8 cellular contexts compared by ENCODE assay signal in genomic region chr16:18560416-18561220, GRCh38. TPM values are rescaled to one million over a fixed set of nuclear protein-coding genes. Genes with fewer than 3 reads are reported as not detected.
DNase-seq lines count a peak whose midpoint lies in the region; ATAC-seq and TF ChIP-seq lines count a peak whose summit lies in the region.
"Not testable (repeated sequence)": the region's sequence is repeated elsewhere in the genome, so short reads cannot be mapped to it uniquely, and the experiment has no call there.

No MANE protein-coding gene starts in this region.

- not testable (repeated sequence) for DNase-seq in AG09309 (ENCODE audit: low read depth); H9; Peyer's patch; activated T-helper 1 cell treated with anti-CD3 and anti-CD28 coated beads, Interleukin-12 subunit alpha, Interleukin-12 subunit beta, Interleukin-2, Interleukin-4 antibody, amounts not matched to agents 30 ng/mL and 10 ng/mL and 1 ng/mL, durations not matched to agents 14 hours and 24 hours and 36 hours (ENCODE audit: low spot score); chondrocyte (ENCODE audit: low spot score); left ventricle myocardium inferior; naive thymus-derived CD4-positive, alpha-beta T cell
- DNase-seq in stimulated activated CD8-positive, alpha-beta memory T cell treated with anti-CD3 and anti-CD28 coated beads, Interleukin-4, amount 100 ng/mL, for 48 hours = peak; percentile 34

- not testable (repeated sequence) for H2BK15ac ChIP-seq in H9 (ENCODE audit: low read depth, low read length)

- CTCF ChIA-PET in naive thymus-derived CD4-positive, alpha-beta T cell (lab: Charles Lee) = not testable (repeated sequence)

- not testable (repeated sequence) for H3K36me3 ChIP-seq in Peyer's patch; left ventricle myocardium inferior; naive thymus-derived CD4-positive, alpha-beta T cell (ENCODE audit: control insufficient read depth in 2 of 3, insufficient read depth in 3 of 3, low read length in 3 of 3)

- H4K20me1 ChIP-seq in H9 (ENCODE audit: control insufficient read depth, insufficient read depth, insufficient read length) = not testable (repeated sequence)

- H3K4me3 Mint-ChIP-seq in H9 (peak overlapping the region; percentile 48 to 70), chondrocyte (ENCODE audit: unreplicated experiment) (peak overlapping the region; percentile 65)
- peak overlapping the region; percentile 79 for H3K4me3 Mint-ChIP-seq in activated T-helper 1 cell treated with anti-CD3 and anti-CD28 coated beads, Interleukin-12 subunit alpha, Interleukin-12 subunit beta, Interleukin-2, Interleukin-4 antibody, amounts not matched to agents 30 ng/mL and 10 ng/mL and 1 ng/mL, durations not matched to agents 14 hours and 24 hours and 36 hours
- H3K4me3 Mint-ChIP-seq in naive thymus-derived CD4-positive, alpha-beta T cell = peak overlapping the region in 9 of 10 donors; percentile 13 to 77 (median 37)

- not testable (repeated sequence) for H3K23me2 ChIP-seq in H9 (ENCODE audit: insufficient read length, low read depth, low read length, poor library complexity, severe bottlenecking)

- H3K9me3 ChIP-seq in H9 (ENCODE audit: control insufficient read depth, low read depth, low read length); Peyer's patch; left ventricle myocardium inferior (replicated peaks); naive thymus-derived CD4-positive, alpha-beta T cell (ENCODE audit: control insufficient read depth in 2 of 3, low read length in 3 of 3): not testable (repeated sequence)

- intact Hi-C loops in activated T-helper 1 cell treated with anti-CD3 and anti-CD28 coated beads, Interleukin-12 subunit alpha, Interleukin-12 subunit beta, Interleukin-2, Interleukin-4 antibody, amounts not matched to agents 30 ng/mL and 10 ng/mL and 1 ng/mL, durations not matched to agents 14 hours and 24 hours and 36 hours (cut with micrococcal nuclease); left ventricle myocardium inferior (cut with micrococcal nuclease); naive thymus-derived CD4-positive, alpha-beta T cell (cut with micrococcal nuclease): not testable (repeated sequence)

- not testable (repeated sequence) for H3K23ac ChIP-seq in H9 (ENCODE audit: insufficient read length, low read depth, low read length)

- H2BK20ac ChIP-seq in H9 (ENCODE audit: low read depth, low read length, poor library complexity, severe bottlenecking) = not testable (repeated sequence)

- H4K8ac ChIP-seq in H9 (replicated peaks; ENCODE audit: insufficient read length, low read depth, low read length) = not testable (repeated sequence)

- not testable (repeated sequence) for TF ChIP-seq CTCF in AG09309 (IDR thresholded peaks at IDR 0.05; ENCODE audit: control insufficient read depth, insufficient read depth, low read depth, low read length, missing control alignments); H9 (conservative IDR thresholded peaks at IDR 0.05); Peyer's patch (IDR thresholded peaks at IDR 0.05); chondrocyte (IDR thresholded peaks at IDR 0.05); left ventricle myocardium inferior (IDR thresholded peaks at IDR 0.05; ENCODE audit: borderline replicate concordance)

- H2BK120ac ChIP-seq in H9 (ENCODE audit: low read depth, low read length, poor library complexity, severe bottlenecking) = not testable (repeated sequence)

- POLR2A ChIA-PET in naive thymus-derived CD4-positive, alpha-beta T cell (lab: Charles Lee) = not testable (repeated sequence)

- not testable (repeated sequence) for H2AK5ac ChIP-seq in H9 (ENCODE audit: insufficient read length, low read length)

- H3K27me3 Mint-ChIP-seq in H9 (ENCODE audit: low read depth); activated T-helper 1 cell treated with anti-CD3 and anti-CD28 coated beads, Interleukin-12 subunit alpha, Interleukin-12 subunit beta, Interleukin-2, Interleukin-4 antibody, amounts not matched to agents 30 ng/mL and 10 ng/mL and 1 ng/mL, durations not matched to agents 14 hours and 24 hours and 36 hours (ENCODE audit: insufficient read depth); chondrocyte (ENCODE audit: low read depth); naive thymus-derived CD4-positive, alpha-beta T cell: not testable (repeated sequence)

- H3K56ac ChIP-seq in H9 (ENCODE audit: insufficient read length, low read depth, low read length) = not testable (repeated sequence)

- H3K79me1 ChIP-seq in H9 (ENCODE audit: insufficient read depth, low read depth, low read length, poor library complexity, severe bottlenecking) = not testable (repeated sequence)

- no CpG with 5 or more reads among the region's 16 CpGs for WGBS in H9 (ENCODE audit: extremely low coverage, insufficient read length, low lambda C conversion rate)

- H3K4ac ChIP-seq in H9 (ENCODE audit: low read depth, low read length) = not testable (repeated sequence)

- H3K27ac Mint-ChIP-seq in H9; activated T-helper 1 cell treated with anti-CD3 and anti-CD28 coated beads, Interleukin-12 subunit alpha, Interleukin-12 subunit beta, Interleukin-2, Interleukin-4 antibody, amounts not matched to agents 30 ng/mL and 10 ng/mL and 1 ng/mL, durations not matched to agents 14 hours and 24 hours and 36 hours: not testable (repeated sequence)
- peak overlapping the region; percentile 5 for H3K27ac Mint-ChIP-seq in chondrocyte (ENCODE audit: unreplicated experiment)
- peak overlapping the region in 1 of 9 donors; percentile 58 for H3K27ac Mint-ChIP-seq in naive thymus-derived CD4-positive, alpha-beta T cell

- not testable (repeated sequence) for H3K36me3 Mint-ChIP-seq in H9 (ENCODE audit: insufficient read depth in 1 of 3, low read depth in 3 of 3); activated T-helper 1 cell treated with anti-CD3 and anti-CD28 coated beads, Interleukin-12 subunit alpha, Interleukin-12 subunit beta, Interleukin-2, Interleukin-4 antibody, amounts not matched to agents 30 ng/mL and 10 ng/mL and 1 ng/mL, durations not matched to agents 14 hours and 24 hours and 36 hours (ENCODE audit: low read depth); chondrocyte (ENCODE audit: low read depth); naive thymus-derived CD4-positive, alpha-beta T cell

- not testable (repeated sequence) for H3K18ac ChIP-seq in H9 (ENCODE audit: insufficient read length, low read depth, low read length)

- not testable (repeated sequence) for H4K5ac ChIP-seq in H9 (ENCODE audit: insufficient read length, low read depth, low read length)

- H3K79me2 ChIP-seq in H9 (ENCODE audit: insufficient read depth, low read length) = not testable (repeated sequence)

- H3K4me1 ChIP-seq in H9 (ENCODE audit: insufficient read depth, low read length); Peyer's patch; left ventricle myocardium inferior; naive thymus-derived CD4-positive, alpha-beta T cell (ENCODE audit: control insufficient read depth in 2 of 2, insufficient read depth in 2 of 2, low read length in 2 of 2): not testable (repeated sequence)

- not testable (repeated sequence) for H3K27ac ChIP-seq in H9 (ENCODE audit: insufficient read length, low read depth, low read length); Peyer's patch; naive thymus-derived CD4-positive, alpha-beta T cell (ENCODE audit: low read depth, low read length)
- peak overlapping the region; percentile 33 for H3K27ac ChIP-seq in left ventricle myocardium inferior (replicated peaks)

- not testable (repeated sequence) for H2AFZ ChIP-seq in H9 (ENCODE audit: low read length)

- not testable (repeated sequence) for H3K14ac ChIP-seq in H9 (ENCODE audit: insufficient read depth, low read length)

- H3K9me3 Mint-ChIP-seq in H9; activated T-helper 1 cell treated with anti-CD3 and anti-CD28 coated beads, Interleukin-12 subunit alpha, Interleukin-12 subunit beta, Interleukin-2, Interleukin-4 antibody, amounts not matched to agents 30 ng/mL and 10 ng/mL and 1 ng/mL, durations not matched to agents 14 hours and 24 hours and 36 hours; chondrocyte (ENCODE audit: low read depth); naive thymus-derived CD4-positive, alpha-beta T cell: not testable (repeated sequence)

- not testable (repeated sequence) for H3K9ac ChIP-seq in H9 (ENCODE audit: extremely low read depth, insufficient read length, low read length)

- peak overlapping the region; percentile 44 for H3K4me3 ChIP-seq in AG09309 (ENCODE audit: control insufficient read depth, low read depth, low read length)
- H3K4me3 ChIP-seq in Peyer's patch = peak overlapping the region in 3 of 4 donors; percentile 64 to 68 (median 68)
- H3K4me3 ChIP-seq in left ventricle myocardium inferior = peak overlapping the region; percentile 70
- not testable (repeated sequence) for H3K4me3 ChIP-seq in naive thymus-derived CD4-positive, alpha-beta T cell (ENCODE audit: low read length)

- H4K91ac ChIP-seq in H9 (ENCODE audit: insufficient read length, low read depth, low read length) = not testable (repeated sequence)

- not testable (repeated sequence) for H2BK12ac ChIP-seq in H9 (ENCODE audit: insufficient read length, low read depth, low read length)

- not testable (repeated sequence) for H3K27me3 ChIP-seq in H9 (ENCODE audit: insufficient read depth, low read length); Peyer's patch; left ventricle myocardium inferior (ENCODE audit: low read depth); naive thymus-derived CD4-positive, alpha-beta T cell (ENCODE audit: control insufficient read depth in 2 of 2, insufficient read depth in 2 of 2, low read length in 2 of 2)

- not testable (repeated sequence) for ATAC-seq in naive thymus-derived CD4-positive, alpha-beta T cell

- H2BK5ac ChIP-seq in H9 (ENCODE audit: insufficient read length, low read length) = not testable (repeated sequence)

- not testable (repeated sequence) for H3T11ph ChIP-seq in H9 (ENCODE audit: low read length)

- not testable (repeated sequence) for H3K4me1 Mint-ChIP-seq in H9; chondrocyte (ENCODE audit: low read depth)
- peaks cover 15% of the 10 kb centered on the region for H3K4me1 Mint-ChIP-seq in activated T-helper 1 cell treated with anti-CD3 and anti-CD28 coated beads, Interleukin-12 subunit alpha, Interleukin-12 subunit beta, Interleukin-2, Interleukin-4 antibody, amounts not matched to agents 30 ng/mL and 10 ng/mL and 1 ng/mL, durations not matched to agents 14 hours and 24 hours and 36 hours (ENCODE audit: low read depth)
- peaks cover 0 to 19% (median 14%) of the 10 kb centered on the region in 7 donors for H3K4me1 Mint-ChIP-seq in naive thymus-derived CD4-positive, alpha-beta T cell

- TF ChIP-seq POLR2A in Peyer's patch (IDR thresholded peaks at IDR 0.05) = not testable (repeated sequence)

- not testable (repeated sequence) for H3K4me2 ChIP-seq in H9 (ENCODE audit: insufficient read depth, insufficient read length, low read length)

RNA-seq across cellular contexts. Expression of gene NOMO2, which starts 1.3 kb away (rescaled TPM):
- 81.2 and 100 TPM in 2 replicates for total RNA-seq in H9 (2021)
- 10 to 100 TPM; 32.2 to 92.5 (median 63.7) TPM for total RNA-seq in Peyer's patch
- total RNA-seq in activated T-helper 1 cell treated with anti-CD3 and anti-CD28 coated beads, Interleukin-12 subunit alpha, Interleukin-12 subunit beta, Interleukin-2, Interleukin-4 antibody, amounts not matched to agents 30 ng/mL and 10 ng/mL and 1 ng/mL, durations not matched to agents 14 hours and 24 hours and 36 hours = 111 and 121 TPM in 2 replicates
- total RNA-seq in chondrocyte = 182 to 204 TPM (median 183 TPM) in 3 replicates
- 205 TPM for total RNA-seq in left ventricle myocardium inferior
- 10 to 100 TPM; 56.0 to 95.0 (median 63.3) TPM for total RNA-seq in naive thymus-derived CD4-positive, alpha-beta T cell
- 10 to 100 TPM; 61.6 to 70.1 TPM for polyA plus RNA-seq in naive thymus-derived CD4-positive, alpha-beta T cell
